1 cellular context compared by ENCODE assay signal in the genomic region with DNA sequence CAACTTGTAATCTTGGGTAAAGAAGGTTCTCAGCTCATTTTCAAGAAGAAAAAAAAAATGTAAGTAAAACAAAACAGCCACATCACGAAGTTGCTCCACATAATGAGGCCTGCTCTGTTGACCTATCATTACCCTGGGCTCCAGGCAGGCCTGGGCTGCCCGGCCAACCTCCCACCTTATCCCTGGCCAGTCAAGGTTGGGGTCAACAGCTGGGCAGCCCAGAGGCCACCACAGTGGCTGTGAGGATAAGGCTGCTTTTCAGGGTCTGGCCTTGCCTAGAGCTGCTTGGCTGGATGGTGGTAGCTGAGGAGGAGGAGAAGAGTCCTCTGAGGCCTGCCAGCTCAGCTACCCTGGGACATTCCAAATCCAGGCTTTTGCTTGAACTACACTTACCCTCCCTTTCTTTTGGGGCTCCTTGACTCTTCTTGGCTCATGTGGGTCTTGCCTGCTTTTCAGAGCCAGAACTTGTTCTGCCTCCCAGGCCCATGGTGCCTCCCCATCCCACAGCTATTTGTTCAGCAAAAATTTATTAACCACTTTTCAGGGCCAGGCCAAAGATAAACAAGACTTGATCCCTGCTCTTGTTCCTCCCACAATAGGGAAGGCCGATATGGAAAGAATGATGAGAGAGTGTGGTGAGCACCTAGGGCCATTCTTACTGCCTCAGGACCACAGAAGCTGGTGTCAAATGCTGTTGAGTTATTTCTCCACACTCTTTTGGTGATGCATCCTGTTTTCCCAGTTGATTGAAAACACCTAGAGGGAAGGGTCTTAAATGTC.
TF ChIP-seq lines count a peak whose summit lies in the region.

No MANE protein-coding gene starts in this region.

TF ChIP-seq in IMR-90, 13 proteins besides CTCF, POLR2A, EP300 and RAD21:
- no peak for TF ChIP-seq CEBPB (IDR thresholded peaks at IDR 0.05; ENCODE audit: low read depth, low read length)
- TF ChIP-seq MXI1 (IDR thresholded peaks at IDR 0.05; ENCODE audit: borderline replicate concordance, low read depth, low read length) = no peak
- TF ChIP-seq USF2 (IDR thresholded peaks at IDR 0.05; ENCODE audit: low read depth, low read length) = no peak
- TF ChIP-seq ELK1 (IDR thresholded peaks at IDR 0.05; ENCODE audit: borderline replicate concordance, low read depth, low read length) = no peak
- TF ChIP-seq NFE2L2 (IDR thresholded peaks at IDR 0.05; ENCODE audit: low read depth, low read length) = no peak
